ENCODE assay signal across 14 cellular contexts in genomic region chr17:51454456-51454978, GRCh38.
DNase-seq lines count a peak whose midpoint lies in the region; TF ChIP-seq lines count a peak whose summit lies in the region.
"Had no signal": no experiment of that assay in that cellular context is flagged by ENCODE, and none has a peak within 500 bp of the region (broad histone marks: within the 10 kb centered on the region; RNA-seq: fewer than 3 reads in every experiment).

No MANE protein-coding gene starts in this region.

- TF ChIP-seq CTCF in HEK293 (tag by site-specific recombination; IDR thresholded peaks at IDR 0.05) (no peak), esophagus squamous epithelium (IDR thresholded peaks at IDR 0.05) (no peak), WERI-Rb-1 (IDR thresholded peaks at IDR 0.05; ENCODE audit: low read depth, low read length) (no peak)

- WGBS in esophagus squamous epithelium, 2 donors, result 67 to 69% methylated on average over 1 of the region's 1 CpG

- no peak overlapping the region for H3K27ac ChIP-seq in HEK293 (ENCODE audit: extremely low read depth, low read depth, low read length)
- H3K27ac ChIP-seq in esophagus squamous epithelium, result no peak overlapping the region
- no peak overlapping the region for H3K27ac ChIP-seq in WERI-Rb-1

- H3K9me3 ChIP-seq in HEK293 (ENCODE audit: control insufficient read depth, insufficient read depth, low read depth, low read length), result no peaks in the 10 kb centered on the region
- H3K9me3 ChIP-seq in esophagus squamous epithelium, result no peaks in the 10 kb centered on the region
- peaks cover 3% of the 10 kb centered on the region for H3K9me3 ChIP-seq in WERI-Rb-1 (ENCODE audit: severe bottlenecking)
- H3K9me3 ChIP-seq: HAP-1 had no signal

- DNase-seq in NCI-H82 treated with DMSO at 0.1 percent for 48 hours (lab: John Stamatoyannopoulos, UW; ENCODE audit: unreplicated experiment) (peak; percentile 23), foreskin melanocyte (peak; percentile 66), esophagus squamous epithelium (lab: John Stamatoyannopoulos, UW) (no peak), WERI-Rb-1 (no peak), nucleus accumbens (lab: John Stamatoyannopoulos, UW) (no peak)
- DNase-seq: C1 segment of cervical spinal cord; Calu3; CD4-positive, alpha-beta memory T cell; COR-L47; DMS153; DND-41; GOT3 had no signal

- CTCF ChIA-PET in HEK293 (lab: Yijun Ruan, JAX), result interaction anchor here (0.5 to 4.9 kb wide), 5 partner anchors 8 to 279 kb away, joined by 3 to 32 read pairs (median 6); no protein-coding TSS in a partner anchor

- intact Hi-C loops in esophagus squamous epithelium (cut with DNase I), result no loop called here

- no peak for TF ChIP-seq POLR2A in esophagus squamous epithelium (IDR thresholded peaks at IDR 0.05)

- POLR2A ChIA-PET in HEK293 (lab: Yijun Ruan, JAX), result interaction anchor here (2.0 kb wide), 1 partner anchor 19 kb away, joined by 5 read pairs; no protein-coding TSS in a partner anchor

- H3K4me3 ChIP-seq in HEK293 (ENCODE audit: low read depth, low read length), result no peak overlapping the region
- no peak overlapping the region for H3K4me3 ChIP-seq in esophagus squamous epithelium
- no peak overlapping the region for H3K4me3 ChIP-seq in WERI-Rb-1 (ENCODE audit: low read depth, low read length)
- H3K4me3 ChIP-seq: HAP-1 had no signal

- H3K36me3 ChIP-seq in HEK293 (ENCODE audit: control insufficient read depth in 2 of 2, insufficient read depth in 1 of 2, low read length in 2 of 2) (no peaks in the 10 kb centered on the region), esophagus squamous epithelium (no peaks in the 10 kb centered on the region), WERI-Rb-1 (no peaks in the 10 kb centered on the region)
- H3K36me3 ChIP-seq: HAP-1 had no signal

- peaks cover 0 to 64% (median 0%) of the 10 kb centered on the region in 4 donors for H3K27me3 ChIP-seq in esophagus squamous epithelium
- H3K27me3 ChIP-seq in WERI-Rb-1 (ENCODE audit: insufficient read depth, low read depth, severe bottlenecking), result peaks cover 3% of the 10 kb centered on the region

- H3K4me1 ChIP-seq in HEK293 (ENCODE audit: control insufficient read depth, insufficient read depth, low read length), result no peaks in the 10 kb centered on the region
- H3K4me1 ChIP-seq in esophagus squamous epithelium, result peaks cover 0 to 8% (median 0%) of the 10 kb centered on the region in 3 donors
- H3K4me1 ChIP-seq: HAP-1 had no signal

TF ChIP-seq in HEK293, 187 proteins besides CTCF, POLR2A, EP300 and RAD21:
- TF ChIP-seq SCRT2 (tag by site-specific recombination; IDR thresholded peaks at IDR 0.05), result peak; percentile 53; the same call in 1 of the 2 replicates
- no peak for TF ChIP-seq ZNF37A (tag by site-specific recombination; IDR thresholded peaks at IDR 0.05)

Comparison
In these comparisons a context has a peak if more than half of its experiments do, and no peak if none do; other contexts are left out.
1. DNase-seq: peak in NCI-H82 treated with DMSO at 0.1 percent for 48 hours (single experiment) and foreskin melanocyte (single experiment); none in esophagus squamous epithelium (single experiment), WERI-Rb-1 (single experiment) and nucleus accumbens (0 of 56).